17 cellular contexts compared by ENCODE assay signal in genomic region chr2:12883911-12884310, GRCh38.
DNase-seq lines count a peak whose midpoint lies in the region; ATAC-seq and TF ChIP-seq lines count a peak whose summit lies in the region.
"Had no signal": no experiment of that assay in that cellular context is flagged by ENCODE, and none has a peak within 500 bp of the region (broad histone marks: within the 10 kb centered on the region; RNA-seq: fewer than 3 reads in every experiment).

No MANE protein-coding gene starts in this region.

- H3K4me3 Mint-ChIP-seq in nephron, result no peak overlapping the region
- H3K4me3 Mint-ChIP-seq: activated CD8-positive, alpha-beta T cell treated with anti-CD3 and anti-CD28 coated beads, Interleukin-2, amount 10 ng/mL, durations not matched to agents 7 days and 5 days; mesothelial cell of epicardium had no signal

- H3K4me3 ChIP-seq in choroid plexus epithelial cell (ENCODE audit: low read depth, low read length) (no peak overlapping the region), lower leg skin (ENCODE audit: low read depth, poor library complexity, severe bottlenecking) (no peak overlapping the region)
- H3K4me3 ChIP-seq: ascending aorta, SJSA1, uterus had no signal

- H3K9me3 Mint-ChIP-seq in nephron, result no peaks in the 10 kb centered on the region
- H3K9me3 Mint-ChIP-seq: activated T-helper 2 cell treated with anti-CD3 and anti-CD28 coated beads, Interferon-gamma antibody, Interleukin-2, Interleukin-4, amounts not matched to agents 10 μg/mL and 5 μg/mL and 100 μg/mL, durations not matched to agents 14 hours and 24 hours and 36 hours; mesothelial cell of epicardium had no signal

- intact Hi-C loops in lower leg skin (cut with DNase I; ENCODE audit: low total_unique reads) (no loop called here), posterior vena cava (cut with DNase I) (no loop called here)

- peaks cover 35% of the 10 kb centered on the region for H3K4me1 Mint-ChIP-seq in nephron

- no peak for TF ChIP-seq CTCF in choroid plexus epithelial cell (conservative IDR thresholded peaks at IDR 0.05; ENCODE audit: low read depth, low read length)
- TF ChIP-seq CTCF in nephron (IDR thresholded peaks at IDR 0.05; ENCODE audit: unreplicated experiment in 3 of 3), result no peak
- no peak for TF ChIP-seq CTCF in lower leg skin (IDR thresholded peaks at IDR 0.05)

- ATAC-seq in HG03095 (IDR thresholded peaks at IDR 0.05; ENCODE audit: unreplicated experiment), result no peak
- ATAC-seq: activated CD8-positive, alpha-beta T cell treated with anti-CD3 and anti-CD28 coated beads, Interleukin-2, amount 10 ng/mL, durations not matched to agents 7 days and 5 days; stimulated activated naive CD8-positive, alpha-beta T cell treated with anti-CD3 and anti-CD28 coated beads, Interleukin-15, Interleukin-2, amounts not matched to agents 100 U/mL and 50 U/mL, for 24 hours had no signal

- 77 to 89% methylated on average over 2 of the region's 2 CpGs for WGBS in lower leg skin, 2 donors

- H3K36me3 Mint-ChIP-seq in nephron (ENCODE audit: low read depth), result no peaks in the 10 kb centered on the region
- H3K36me3 Mint-ChIP-seq: mesothelial cell of epicardium had no signal

- DNase-seq in Daoy (ENCODE audit: low read depth), result peak; percentile 48
- DNase-seq in M059J (ENCODE audit: low read depth), result peak; percentile 70
- peak; percentile 30 for DNase-seq in choroid plexus epithelial cell (ENCODE audit: low read depth)
- no peak for DNase-seq in midbrain (lab: John Stamatoyannopoulos, UW)
- DNase-seq in lower leg skin (ENCODE audit: low spot score in 2 of 2), result no peak
- no peak for DNase-seq in posterior vena cava (ENCODE audit: low spot score)
- DNase-seq: activated CD8-positive, alpha-beta T cell treated with anti-CD3 and anti-CD28 coated beads, Interleukin-2, amount 10 ng/mL, durations not matched to agents 7 days and 5 days; foreskin keratinocyte; H7; stimulated activated naive CD8-positive, alpha-beta T cell treated with anti-CD3 and anti-CD28 coated beads, Interleukin-15, Interleukin-2, amounts not matched to agents 100 U/mL and 50 U/mL, for 24 hours had no signal

- TF ChIP-seq POLR2A in lower leg skin (IDR thresholded peaks at IDR 0.05), result no peak

- peak overlapping the region in 2 of 3 experiments; percentile 29 to 48 for H3K27ac Mint-ChIP-seq in nephron
- H3K27ac Mint-ChIP-seq: activated CD8-positive, alpha-beta T cell treated with anti-CD3 and anti-CD28 coated beads, Interleukin-2, amount 10 ng/mL, durations not matched to agents 7 days and 5 days; activated T-helper 2 cell treated with anti-CD3 and anti-CD28 coated beads, Interferon-gamma antibody, Interleukin-2, Interleukin-4, amounts not matched to agents 10 μg/mL and 5 μg/mL and 100 μg/mL, durations not matched to agents 14 hours and 24 hours and 36 hours; mesothelial cell of epicardium had no signal

- no peaks in the 10 kb centered on the region for H3K27me3 Mint-ChIP-seq in nephron (ENCODE audit: low read depth)

Comparison
In these comparisons a context has a peak if more than half of its experiments do, and no peak if none do; other contexts are left out.
1. DNase-seq: peak in Daoy (single experiment), M059J (single experiment) and choroid plexus epithelial cell (single experiment); none in midbrain (single experiment), lower leg skin (0 of 2) and posterior vena cava (single experiment).